In genomic region chr21:43855955-43856354, GRCh38 we compare ENCODE assay signal across 19 cellular contexts. TPM values are rescaled to one million over a fixed set of nuclear protein-coding genes. Genes with fewer than 3 reads are reported as not detected.
DNase-seq lines count a peak whose midpoint lies in the region; ATAC-seq, FAIRE-seq and TF ChIP-seq lines count a peak whose summit lies in the region.
"Had no signal": no experiment of that assay in that cellular context is flagged by ENCODE, and none has a peak within 500 bp of the region (broad histone marks: within the 10 kb centered on the region; RNA-seq: fewer than 3 reads in every experiment).

No MANE protein-coding gene starts in this region.

- no peak for FAIRE-seq in K562 (lab: Jason Lieb, UNC)

- peaks cover 42 to 54% of the 10 kb centered on the region in 2 experiments for H3K4me1 ChIP-seq in K562 (replicated peaks in 1 of 2; ENCODE audit: control insufficient read depth in 2 of 2, insufficient read depth in 2 of 2, low read length in 2 of 2)
- H3K4me1 ChIP-seq: BE2C had no signal

- H3K4me3 Mint-ChIP-seq in activated CD4-positive, alpha-beta T cell treated with anti-CD3 and anti-CD28 coated beads for 36 hours, result no peak overlapping the region
- H3K4me3 Mint-ChIP-seq in activated naive CD8-positive, alpha-beta T cell treated with anti-CD3 and anti-CD28 coated beads, Interleukin-2, amount 10 ng/mL, durations not matched to agents 7 days and 5 days, result peak overlapping the region; percentile 59
- no peak overlapping the region for H3K4me3 Mint-ChIP-seq in activated naive CD8-positive, alpha-beta T cell treated with anti-CD3 and anti-CD28 coated beads, Interleukin-2, amount 50 U/mL, for 24 hours
- H3K4me3 Mint-ChIP-seq in stimulated activated naive B cell treated with anti-CD40 and anti-IgM and Interleukin-4, amounts not matched to agents 10 μg/mL and 1 μg/mL and 100 μg/mL, for 72 hours, result peak overlapping the region; percentile 25 to 38
- H3K4me3 Mint-ChIP-seq in progenitor cell of endocrine pancreas (ENCODE audit: low read depth), result no peak overlapping the region
- H3K4me3 Mint-ChIP-seq: CD4-positive, alpha-beta memory T cell had no signal

- no peaks in the 10 kb centered on the region for H4K20me1 ChIP-seq in K562 (replicated peaks; ENCODE audit: control insufficient read depth, insufficient read depth, low read length)

- no peak for TF ChIP-seq POLR2A in K562 (conservative IDR thresholded peaks at IDR 0.05)

- no peaks in the 10 kb centered on the region for H3K9me1 ChIP-seq in K562 (ENCODE audit: control insufficient read depth, insufficient read depth, low read length)

- intact Hi-C loops in activated CD4-positive, alpha-beta T cell treated with anti-CD3 and anti-CD28 coated beads for 36 hours (cut with DNase I, micrococcal nuclease), result loop anchor here (2.0 to 5.0 kb wide), 2 partner anchors 44 to 63 kb away; no protein-coding TSS in a partner anchor
- intact Hi-C loops in K562 (cut with micrococcal nuclease), result loop anchor here (2.0 to 5.0 kb wide), 3 partner anchors 27 to 45 kb away; no protein-coding TSS in a partner anchor

- H3K4me2 ChIP-seq in K562 (ENCODE audit: insufficient read depth, low read length), result peak overlapping the region; percentile 85

- no peak for ATAC-seq in activated CD4-positive, alpha-beta T cell treated with anti-CD3 and anti-CD28 coated beads for 36 hours
- no peak for ATAC-seq in activated naive CD8-positive, alpha-beta T cell treated with anti-CD3 and anti-CD28 coated beads, Interleukin-2, amount 10 ng/mL, durations not matched to agents 7 days and 5 days (ENCODE audit: low read depth)
- ATAC-seq in activated naive CD8-positive, alpha-beta T cell treated with anti-CD3 and anti-CD28 coated beads, Interleukin-2, amount 50 U/mL, for 24 hours, result no peak
- no peak for ATAC-seq in K562
- ATAC-seq in stimulated activated naive B cell treated with anti-CD40 and anti-IgM and Interleukin-4, amounts not matched to agents 10 μg/mL and 1 μg/mL and 100 μg/mL, for 72 hours (replicated peaks), result no peak

- CTCF ChIA-PET in activated CD4-positive, alpha-beta T cell treated with anti-CD3 and anti-CD28 coated beads for 36 hours (lab: Charles Lee), result interaction anchor here (0.8 kb wide), 1 partner anchor 119 kb away, joined by 3 read pairs; no protein-coding TSS in a partner anchor
- CTCF ChIA-PET in K562 (lab: Yijun Ruan, JAX; ENCODE audit: low intra/inter-chr PET ratio), result no interaction called here

- TF ChIP-seq CTCF in K562 (IDR thresholded peaks at IDR 0.05 in 2 of 3, conservative IDR thresholded peaks at IDR 0.05 in 1 of 3; ENCODE audit: insufficient read depth in 2 of 3, low read depth in 1 of 3, low read length in 3 of 3), result no peak
- TF ChIP-seq CTCF in progenitor cell of endocrine pancreas (IDR thresholded peaks at IDR 0.05; ENCODE audit: unreplicated experiment), result no peak

- no peaks in the 10 kb centered on the region for H3K36me3 ChIP-seq in K562 (ENCODE audit: control insufficient read depth, insufficient read depth, low read length)
- H3K36me3 ChIP-seq: BE2C, Peyer's patch had no signal

- no peak for TF ChIP-seq EP300 in K562 (IDR thresholded peaks at IDR 0.05; ENCODE audit: low read length)

- H3K79me2 ChIP-seq in K562 (ENCODE audit: control insufficient read depth, insufficient read depth, low read length), result no peaks in the 10 kb centered on the region

- H3K27ac Mint-ChIP-seq in activated CD4-positive, alpha-beta T cell treated with anti-CD3 and anti-CD28 coated beads for 36 hours, result peak overlapping the region; percentile 47
- peak overlapping the region; percentile 98 for H3K27ac Mint-ChIP-seq in activated naive CD8-positive, alpha-beta T cell treated with anti-CD3 and anti-CD28 coated beads, Interleukin-2, amount 10 ng/mL, durations not matched to agents 7 days and 5 days
- H3K27ac Mint-ChIP-seq in activated naive CD8-positive, alpha-beta T cell treated with anti-CD3 and anti-CD28 coated beads, Interleukin-2, amount 50 U/mL, for 24 hours, result no peak overlapping the region
- H3K27ac Mint-ChIP-seq in stimulated activated naive B cell treated with anti-CD40 and anti-IgM and Interleukin-4, amounts not matched to agents 10 μg/mL and 1 μg/mL and 100 μg/mL, for 72 hours, result peak overlapping the region; percentile 17
- H3K27ac Mint-ChIP-seq in progenitor cell of endocrine pancreas, result no peak overlapping the region

- no peaks in the 10 kb centered on the region for H3K27me3 ChIP-seq in K562 (ENCODE audit: control insufficient read depth in 2 of 2, insufficient read depth in 2 of 2, low read length in 2 of 2)
- H3K27me3 ChIP-seq: BE2C, Peyer's patch had no signal

- peaks cover 25% of the 10 kb centered on the region for H3K4me1 Mint-ChIP-seq in activated CD4-positive, alpha-beta T cell treated with anti-CD3 and anti-CD28 coated beads for 36 hours
- peaks cover 28% of the 10 kb centered on the region for H3K4me1 Mint-ChIP-seq in activated naive CD8-positive, alpha-beta T cell treated with anti-CD3 and anti-CD28 coated beads, Interleukin-2, amount 10 ng/mL, durations not matched to agents 7 days and 5 days
- H3K4me1 Mint-ChIP-seq in activated naive CD8-positive, alpha-beta T cell treated with anti-CD3 and anti-CD28 coated beads, Interleukin-2, amount 50 U/mL, for 24 hours, result peaks cover 17% of the 10 kb centered on the region
- H3K4me1 Mint-ChIP-seq in stimulated activated naive B cell treated with anti-CD40 and anti-IgM and Interleukin-4, amounts not matched to agents 10 μg/mL and 1 μg/mL and 100 μg/mL, for 72 hours, result peaks cover 18 to 27% of the 10 kb centered on the region in 2 donors
- peaks cover 12% of the 10 kb centered on the region for H3K4me1 Mint-ChIP-seq in progenitor cell of endocrine pancreas (ENCODE audit: low read depth)

- POLR2A ChIA-PET in activated CD4-positive, alpha-beta T cell treated with anti-CD3 and anti-CD28 coated beads for 36 hours (lab: Charles Lee), result no interaction called here
- POLR2A ChIA-PET in activated naive CD8-positive, alpha-beta T cell treated with anti-CD3 and anti-CD28 coated beads, Interleukin-2, amount 10 ng/mL, durations not matched to agents 7 days and 5 days (lab: Charles Lee), result interaction anchor here (0.7 to 3.7 kb wide), 2 partner anchors 13 to 81 kb away, joined by 5 to 14 read pairs; no protein-coding TSS in a partner anchor
- POLR2A ChIA-PET in K562 (lab: Yijun Ruan, JAX), result interaction anchor here (0.7 to 1.1 kb wide), 3 partner anchors 8 to 21 kb away, joined by 3 to 4 read pairs (median 4); no protein-coding TSS in a partner anchor

- H3K4me3 ChIP-seq in K562, result no peak overlapping the region
- H3K4me3 ChIP-seq: GM23248, Peyer's patch had no signal

- no TSS peak for BruUV-seq in K562 (replicated peaks; lab: Mats Ljungman, UMichigan)

- peaks cover 11% of the 10 kb centered on the region for H3K27me3 Mint-ChIP-seq in activated CD4-positive, alpha-beta T cell treated with anti-CD3 and anti-CD28 coated beads for 36 hours
- H3K27me3 Mint-ChIP-seq in activated naive CD8-positive, alpha-beta T cell treated with anti-CD3 and anti-CD28 coated beads, Interleukin-2, amount 10 ng/mL, durations not matched to agents 7 days and 5 days, result no peaks in the 10 kb centered on the region
- H3K27me3 Mint-ChIP-seq in activated naive CD8-positive, alpha-beta T cell treated with anti-CD3 and anti-CD28 coated beads, Interleukin-2, amount 50 U/mL, for 24 hours, result peaks cover 16% of the 10 kb centered on the region
- peaks cover 0 to 11% of the 10 kb centered on the region in 2 donors for H3K27me3 Mint-ChIP-seq in stimulated activated naive B cell treated with anti-CD40 and anti-IgM and Interleukin-4, amounts not matched to agents 10 μg/mL and 1 μg/mL and 100 μg/mL, for 72 hours
- peaks cover 5% of the 10 kb centered on the region for H3K27me3 Mint-ChIP-seq in progenitor cell of endocrine pancreas

- no peak overlapping the region for H2AFZ ChIP-seq in K562 (ENCODE audit: low read depth, low read length)
- H2AFZ ChIP-seq: GM23248 had no signal

- peak overlapping the region; percentile 89; the same call in 1 of the 3 replicates for H3K27ac ChIP-seq in K562 (ENCODE audit: extremely low read depth, low read depth, low read length)
- H3K27ac ChIP-seq: GM23248, Peyer's patch had no signal

- peak overlapping the region in 1 of 2 experiments; percentile 70; a peak in 3 of 4 replicates for H3K9ac ChIP-seq in K562 (ENCODE audit: insufficient read depth in 1 of 2, low read depth in 2 of 2, low read length in 2 of 2)
- H3K9ac ChIP-seq: GM23248 had no signal

- TF ChIP-seq RAD21 in K562 (CRISPR knock-in tag; conservative IDR thresholded peaks at IDR 0.05 in 1 of 2, IDR thresholded peaks at IDR 0.05 in 1 of 2), result no peak

- H3K9me3 Mint-ChIP-seq in activated CD4-positive, alpha-beta T cell treated with anti-CD3 and anti-CD28 coated beads for 36 hours (ENCODE audit: low read depth), result no peaks in the 10 kb centered on the region
- H3K9me3 Mint-ChIP-seq in activated naive CD8-positive, alpha-beta T cell treated with anti-CD3 and anti-CD28 coated beads, Interleukin-2, amount 10 ng/mL, durations not matched to agents 7 days and 5 days, result peaks cover 6% of the 10 kb centered on the region
- no peaks in the 10 kb centered on the region for H3K9me3 Mint-ChIP-seq in activated naive CD8-positive, alpha-beta T cell treated with anti-CD3 and anti-CD28 coated beads, Interleukin-2, amount 50 U/mL, for 24 hours
- peaks cover 3 to 4% of the 10 kb centered on the region in 2 donors for H3K9me3 Mint-ChIP-seq in stimulated activated naive B cell treated with anti-CD40 and anti-IgM and Interleukin-4, amounts not matched to agents 10 μg/mL and 1 μg/mL and 100 μg/mL, for 72 hours
- no peaks in the 10 kb centered on the region for H3K9me3 Mint-ChIP-seq in progenitor cell of endocrine pancreas (ENCODE audit: low read depth)
- H3K9me3 Mint-ChIP-seq: CD4-positive, alpha-beta memory T cell had no signal

- in situ Hi-C loops in K562 (cut with MboI), result no loop called here

- 83% methylated on average over 10 of the region's 10 CpGs for WGBS in K562 (ENCODE audit: insufficient coverage, low coverage, missing lambda C conversion rate)

- peak; percentile 21 for DNase-seq in activated CD4-positive, alpha-beta T cell treated with anti-CD3 and anti-CD28 coated beads for 36 hours
- no peak for DNase-seq in activated CD4-positive, alpha-beta T cell treated with anti-CD3 and anti-CD28 coated beads, Interleukin-2, amount 50 U/mL, for 1 hour
- DNase-seq in activated naive CD8-positive, alpha-beta T cell treated with anti-CD3 and anti-CD28 coated beads, Interleukin-2, amount 10 ng/mL, durations not matched to agents 7 days and 5 days, result no peak
- no peak for DNase-seq in activated naive CD8-positive, alpha-beta T cell treated with anti-CD3 and anti-CD28 coated beads, Interleukin-2, amount 50 U/mL, for 24 hours
- DNase-seq in K562 (ENCODE audit: extremely low read depth in 1 of 4, low spot score in 3 of 4) (no peak), NCI-H774 (lab: John Stamatoyannopoulos, UW) (no peak), progenitor cell of endocrine pancreas (ENCODE audit: low spot score, unreplicated experiment) (no peak)
- no peak for DNase-seq in stimulated activated naive B cell treated with anti-CD40 and anti-IgM and Interleukin-4, amounts not matched to agents 10 μg/mL and 1 μg/mL and 100 μg/mL, for 72 hours
- DNase-seq: BE2C; CD4-positive, alpha-beta memory T cell; DMS153; GM23248; HCEC 1CT; NCI-H1105 treated with DMSO at 0.1 percent for 48 hours; NCI-H1694; NCI-H2081 treated with DMSO at 0.1 percent for 48 hours; NCI-H446 treated with DMSO at 0.1 percent for 48 hours; NCI-H69; Peyer's patch had no signal

- H3K9me3 ChIP-seq in K562 (replicated peaks; ENCODE audit: control insufficient read depth, insufficient read depth, low read depth, low read length), result peaks cover 11% of the 10 kb centered on the region
- H3K9me3 ChIP-seq: BE2C, Peyer's patch had no signal

- H3K36me3 Mint-ChIP-seq in activated CD4-positive, alpha-beta T cell treated with anti-CD3 and anti-CD28 coated beads for 36 hours (ENCODE audit: low read depth), result no peaks in the 10 kb centered on the region
- H3K36me3 Mint-ChIP-seq in activated naive CD8-positive, alpha-beta T cell treated with anti-CD3 and anti-CD28 coated beads, Interleukin-2, amount 10 ng/mL, durations not matched to agents 7 days and 5 days, result peaks cover 3% of the 10 kb centered on the region
- no peaks in the 10 kb centered on the region for H3K36me3 Mint-ChIP-seq in activated naive CD8-positive, alpha-beta T cell treated with anti-CD3 and anti-CD28 coated beads, Interleukin-2, amount 50 U/mL, for 24 hours (ENCODE audit: low read depth)
- peaks cover under 1 to 4% of the 10 kb centered on the region in 2 donors for H3K36me3 Mint-ChIP-seq in stimulated activated naive B cell treated with anti-CD40 and anti-IgM and Interleukin-4, amounts not matched to agents 10 μg/mL and 1 μg/mL and 100 μg/mL, for 72 hours
- no peaks in the 10 kb centered on the region for H3K36me3 Mint-ChIP-seq in progenitor cell of endocrine pancreas (ENCODE audit: insufficient read depth)
- H3K36me3 Mint-ChIP-seq: CD4-positive, alpha-beta memory T cell had no signal

RNA-seq across cellular contexts. Expression of gene AGPAT3, which starts 9.1 kb away (rescaled TPM):
- 10 to 100 TPM; 73.5 to 90.7 TPM for total RNA-seq in activated CD4-positive, alpha-beta T cell treated with anti-CD3 and anti-CD28 coated beads for 36 hours
- total RNA-seq in activated naive CD8-positive, alpha-beta T cell treated with anti-CD3 and anti-CD28 coated beads, Interleukin-2, amount 10 ng/mL, durations not matched to agents 7 days and 5 days, result 10 to 100 TPM; 75.4 to 76.3 TPM
- 91.3 and 152 TPM in 2 replicates for total RNA-seq in K562 (2011; cell fraction: chromatin; rRNA removed; ENCODE audit: low replicate concordance)
- total RNA-seq in K562 (2011; cell fraction: nucleolus; rRNA removed), result 92.9 and 103 TPM in 2 replicates
- total RNA-seq in K562 (2011; cell fraction: nucleoplasm; rRNA removed), result 104 and 106 TPM in 2 replicates
- total RNA-seq in K562 (2014; rRNA removed) (41.3 and 50.4 TPM in 2 replicates), K562 (2014; rRNA removed; fragmentation: Illumina TruSeq; extraction: Trizol) (27.3 and 28.6 TPM in 2 replicates), K562 (2015; rRNA removed; fragmentation: Illumina TruSeq; extraction: Trizol) (33.7 and 35.7 TPM in 2 replicates), K562 (2021) (88.4 and 90.1 TPM in 2 replicates), progenitor cell of endocrine pancreas (50.5 and 55.2 TPM in 2 replicates)
- polyA plus RNA-seq in K562 (2011; rRNA removed) (48.3 and 63.4 TPM in 2 replicates), K562 (2014; fragmentation: Illumina TruSeq; extraction: Trizol) (33.2 and 48.4 TPM in 2 replicates), K562 (2014; fragmentation: Nextera tagmentation; extraction: Ambion mirVana) (1 to 10 TPM; 1.5 TPM), K562 (2014; rRNA removed) (46.6 and 50.1 TPM in 2 replicates)
- 66.5 and 76.4 TPM in 2 replicates for polyA plus RNA-seq in K562 (2011; cell fraction: cytosol; rRNA removed)
- 70.1 and 87.0 TPM in 2 replicates for polyA plus RNA-seq in K562 (2011; cell fraction: nucleus; rRNA removed)
- 42.6 and 65.7 TPM in 2 replicates for polyA plus RNA-seq in K562 (2012)
- polyA minus RNA-seq in K562 (2011; rRNA and poly(A)+ RNA removed), result 40.0 and 57.0 TPM in 2 replicates
- polyA minus RNA-seq in K562 (2011; cell fraction: cytosol; rRNA and poly(A)+ RNA removed), result 48.7 and 66.4 TPM in 2 replicates
- 26.1 and 32.4 TPM in 2 replicates for polyA minus RNA-seq in K562 (2011; cell fraction: nucleus; rRNA and poly(A)+ RNA removed)

Comparison
In these comparisons a context has a peak if more than half of its experiments do, and no peak if none do; other contexts are left out.
1. H3K27ac Mint-ChIP-seq: peak in activated CD4-positive, alpha-beta T cell treated with anti-CD3 and anti-CD28 coated beads for 36 hours (single experiment), activated naive CD8-positive, alpha-beta T cell treated with anti-CD3 and anti-CD28 coated beads, Interleukin-2, amount 10 ng/mL, durations not matched to agents 7 days and 5 days (single experiment) and stimulated activated naive B cell treated with anti-CD40 and anti-IgM and Interleukin-4, amounts not matched to agents 10 μg/mL and 1 μg/mL and 100 μg/mL, for 72 hours (single experiment); none in activated naive CD8-positive, alpha-beta T cell treated with anti-CD3 and anti-CD28 coated beads, Interleukin-2, amount 50 U/mL, for 24 hours (single experiment) and progenitor cell of endocrine pancreas (single experiment).
2. H3K4me3 Mint-ChIP-seq: peak in activated naive CD8-positive, alpha-beta T cell treated with anti-CD3 and anti-CD28 coated beads, Interleukin-2, amount 10 ng/mL, durations not matched to agents 7 days and 5 days (single experiment) and stimulated activated naive B cell treated with anti-CD40 and anti-IgM and Interleukin-4, amounts not matched to agents 10 μg/mL and 1 μg/mL and 100 μg/mL, for 72 hours (2 of 2); none in activated CD4-positive, alpha-beta T cell treated with anti-CD3 and anti-CD28 coated beads for 36 hours (single experiment), activated naive CD8-positive, alpha-beta T cell treated with anti-CD3 and anti-CD28 coated beads, Interleukin-2, amount 50 U/mL, for 24 hours (single experiment) and progenitor cell of endocrine pancreas (single experiment).